Comparison of ENCODE assay signal across 8 cellular contexts in the genomic region with DNA sequence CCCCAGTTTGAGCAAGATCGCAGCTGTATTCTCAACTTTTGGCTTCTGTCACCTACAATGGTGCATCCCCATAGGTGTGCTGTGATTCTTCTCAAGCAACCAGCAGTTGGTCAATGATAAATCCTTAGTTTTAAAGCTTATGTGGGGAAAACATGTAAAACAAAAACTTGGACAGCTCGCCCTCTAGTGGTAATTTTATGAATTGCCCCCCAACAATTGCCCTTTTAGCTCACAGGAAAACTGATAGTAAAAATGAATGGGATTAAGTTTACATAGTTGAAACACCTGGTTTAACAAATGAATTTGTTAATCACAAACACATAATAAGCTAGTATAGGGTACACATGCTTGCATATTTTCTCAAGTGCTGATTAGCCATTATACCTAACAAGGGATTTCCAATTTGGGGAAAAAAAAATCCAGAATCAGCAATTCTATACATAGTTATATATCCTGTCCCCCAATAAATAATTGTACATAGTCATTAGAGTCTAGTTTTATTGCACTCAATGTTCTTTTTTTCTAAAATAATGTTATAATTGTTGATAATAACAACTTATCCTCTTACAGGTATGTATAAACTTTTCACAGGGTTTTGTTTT. TPM values are rescaled to one million over a fixed set of nuclear protein-coding genes. Genes with fewer than 3 reads are reported as not detected.
A peak's percentile ranks its signal among the peaks of the same experiment; 100 is the strongest.
DNase-seq lines count a peak whose midpoint lies in the region; ATAC-seq, FAIRE-seq and TF ChIP-seq lines count a peak whose summit lies in the region.

No MANE protein-coding gene starts in this region.

- TF ChIP-seq POLR2A in erythroblast (IDR thresholded peaks at IDR 0.05; ENCODE audit: low read length): no peak

- H3K79me2 ChIP-seq in OCI-LY1 (ENCODE audit: insufficient read depth, low read length): no peaks in the 10 kb centered on the region

- WGBS in pancreas, 2 donors: 2 to 4% methylated on average over 2 of the region's 2 CpGs

- H3K36me3 ChIP-seq in OCI-LY1 (ENCODE audit: insufficient read depth, low read length) (no peaks in the 10 kb centered on the region), pancreas (no peaks in the 10 kb centered on the region)

- POLR2A ChIA-PET in GM10248 (lab: Yijun Ruan, JAX): interaction anchor here (0.5 kb wide), 1 partner anchor 11 kb away, joined by 5 read pairs; no protein-coding TSS in a partner anchor

- no peak overlapping the region for H2AFZ ChIP-seq in OCI-LY1 (ENCODE audit: low read length)

- no peak overlapping the region for H3K4me2 ChIP-seq in OCI-LY1 (ENCODE audit: low read length)

- intact Hi-C loops in pancreas (cut with DNase I): no loop called here

- peak; percentile 71 for TF ChIP-seq CTCF in AG09319 (IDR thresholded peaks at IDR 0.05; ENCODE audit: low read depth, low read length)
- TF ChIP-seq CTCF in GM10248 (IDR thresholded peaks at IDR 0.05; ENCODE audit: control extremely low read depth, extremely low read depth, low read depth, missing control alignments): peak; percentile 47
- peak; percentile 54 for TF ChIP-seq CTCF in OCI-LY1 (IDR thresholded peaks at IDR 0.05; ENCODE audit: low read length)
- peak; percentile 80 to 90 (median 84) for TF ChIP-seq CTCF in pancreas (IDR thresholded peaks at IDR 0.05)

- H3K9me3 ChIP-seq in OCI-LY1 (ENCODE audit: low read length) (no peaks in the 10 kb centered on the region), pancreas (no peaks in the 10 kb centered on the region)

- no peak overlapping the region for H3K4me3 ChIP-seq in OCI-LY1 (ENCODE audit: low read depth, low read length, poor library complexity, severe bottlenecking)
- no peak overlapping the region for H3K4me3 ChIP-seq in pancreas

- H3K27me3 ChIP-seq in OCI-LY1 (ENCODE audit: insufficient read depth, low read length) (no peaks in the 10 kb centered on the region), pancreas (peaks cover 0 to 35% (median 3%) of the 10 kb centered on the region in 4 donors)

- no peaks in the 10 kb centered on the region for H3K9me2 ChIP-seq in OCI-LY1 (ENCODE audit: low read depth, low read length)

- no peak for DNase-seq in AG09319 (ENCODE audit: extremely low read depth, low read depth)
- peak; percentile 16 for DNase-seq in GM10248 (ENCODE audit: extremely low spot score)
- DNase-seq in erythroblast (lab: John Stamatoyannopoulos, UW): peak; percentile 1 to 32
- DNase-seq in pancreas: peak in 1 of 6 donors; percentile 34
- DNase-seq in effector CD8-positive, alpha-beta T cell (lab: John Stamatoyannopoulos, UW): no peak

- peak in 3 of 4 donors; percentile 50 to 53 (median 51) for ATAC-seq in pancreas
- no peak for ATAC-seq in GM21526 (IDR thresholded peaks at IDR 0.05; ENCODE audit: low FRiP score, unreplicated experiment)
- ATAC-seq in activated CD4-positive, CD25-positive, alpha-beta regulatory T cell treated with anti-CD3 and anti-CD28 coated beads, Interleukin-2, amount 50 U/mL, for 24 hours: no peak

- H3K27ac ChIP-seq in OCI-LY1 (ENCODE audit: low read depth, low read length, poor library complexity, severe bottlenecking): no peak overlapping the region
- no peak overlapping the region for H3K27ac ChIP-seq in pancreas

- FAIRE-seq in pancreas (lab: Jason Lieb, UNC): peak; percentile 88

- CTCF ChIA-PET in GM10248 (lab: Yijun Ruan, JAX): interaction anchor here (1.0 to 1.9 kb wide), 8 partner anchors 15 to 59 kb away, joined by 4 to 11 read pairs (median 4); no protein-coding TSS in a partner anchor

- no peak overlapping the region for H3K9ac ChIP-seq in OCI-LY1 (ENCODE audit: low read length)

- H4K20me1 ChIP-seq in OCI-LY1 (ENCODE audit: insufficient read depth, low read length): no peaks in the 10 kb centered on the region

- no peaks in the 10 kb centered on the region for H3F3A ChIP-seq in OCI-LY1 (ENCODE audit: insufficient read depth, low read length)

- H3K4me1 ChIP-seq in OCI-LY1 (ENCODE audit: insufficient read depth, low read length, severe bottlenecking): no peaks in the 10 kb centered on the region
- H3K4me1 ChIP-seq in pancreas: no peaks in the 10 kb centered on the region

RNA-seq across cellular contexts. Expression of gene TEX13A, which starts 30.1 kb away (rescaled TPM):
- total RNA-seq in pancreas: not detected
- not detected for polyA plus RNA-seq in pancreas

Comparison
In these comparisons a context has a peak if more than half of its experiments do, and no peak if none do; other contexts are left out.
1. DNase-seq: peak in GM10248 (single experiment) and erythroblast (2 of 2); none in AG09319 (single experiment) and effector CD8-positive, alpha-beta T cell (single experiment).
2. ATAC-seq: peak in pancreas (3 of 4); none in GM21526 (single experiment) and activated CD4-positive, CD25-positive, alpha-beta regulatory T cell treated with anti-CD3 and anti-CD28 coated beads, Interleukin-2, amount 50 U/mL, for 24 hours (0 of 2).
3. Peak in every context shown above with its lines, with median percentiles within 50 percentile points of each other: CTCF ChIP-seq.